10 cellular contexts compared by ENCODE assay signal in genomic region chr2:235087812-235088607, GRCh38.
DNase-seq lines count a peak whose midpoint lies in the region; ATAC-seq and TF ChIP-seq lines count a peak whose summit lies in the region.
"Had no signal": no experiment of that assay in that cellular context is flagged by ENCODE, and none has a peak within 500 bp of the region (broad histone marks: within the 10 kb centered on the region; RNA-seq: fewer than 3 reads in every experiment).

No MANE protein-coding gene starts in this region.

- H3K27me3 Mint-ChIP-seq in natural killer cell treated with Interleukin-12 subunit alpha and Interleukin-12 subunit beta and Interleukin-15 and Interleukin-18, amount 100 ng/mL, for 72 hours: peaks cover 25 to 56% of the 10 kb centered on the region in 2 donors
- peaks cover 15 to 42% of the 10 kb centered on the region in 2 donors for H3K27me3 Mint-ChIP-seq in natural killer cell (ENCODE audit: low read depth in 2 of 2)
- H3K27me3 Mint-ChIP-seq in effector memory CD8-positive, alpha-beta T cell: peaks cover 80 to 81% of the 10 kb centered on the region in 2 donors

- no peaks in the 10 kb centered on the region for H3K9me3 Mint-ChIP-seq in natural killer cell treated with Interleukin-12 subunit alpha and Interleukin-12 subunit beta and Interleukin-15 and Interleukin-18, amount 100 ng/mL, for 72 hours
- no peaks in the 10 kb centered on the region for H3K9me3 Mint-ChIP-seq in natural killer cell
- H3K9me3 Mint-ChIP-seq in effector memory CD8-positive, alpha-beta T cell: no peaks in the 10 kb centered on the region

- peak overlapping the region; percentile 11 for H3K4me3 ChIP-seq in neuron (ENCODE audit: low read length)

- DNase-seq in natural killer cell treated with Interleukin-12 subunit alpha and Interleukin-12 subunit beta and Interleukin-15 and Interleukin-18, amount 100 ng/mL, for 72 hours (ENCODE audit: low spot score): no peak
- DNase-seq in natural killer cell (no peak), foreskin keratinocyte (no peak), NCI-H226 (no peak), globus pallidus (ENCODE audit: low spot score) (no peak), cerebellar nuclear complex (lab: John Stamatoyannopoulos, UW) (no peak)
- no peak for DNase-seq in effector memory CD8-positive, alpha-beta T cell
- DNase-seq: NCI-H446 treated with DMSO at 0.1 percent for 48 hours; stimulated activated CD8-positive, alpha-beta memory T cell treated with anti-CD3 and anti-CD28 coated beads, Interleukin-4, amount 100 ng/mL, for 48 hours had no signal

- no peak for TF ChIP-seq CTCF in natural killer cell (IDR thresholded peaks at IDR 0.05)
- TF ChIP-seq CTCF in foreskin keratinocyte (conservative IDR thresholded peaks at IDR 0.05): no peak

- H3K27me3 ChIP-seq in foreskin keratinocyte (peaks cover 32% of the 10 kb centered on the region), neuron (ENCODE audit: insufficient read depth, low read length) (no peaks in the 10 kb centered on the region)

- H3K4me1 ChIP-seq in foreskin keratinocyte (no peaks in the 10 kb centered on the region), neuron (ENCODE audit: insufficient read depth, low read length) (peaks cover 39% of the 10 kb centered on the region)

- H3K4me1 Mint-ChIP-seq in natural killer cell treated with Interleukin-12 subunit alpha and Interleukin-12 subunit beta and Interleukin-15 and Interleukin-18, amount 100 ng/mL, for 72 hours (ENCODE audit: low read depth in 2 of 2): no peaks in the 10 kb centered on the region
- no peaks in the 10 kb centered on the region for H3K4me1 Mint-ChIP-seq in natural killer cell
- H3K4me1 Mint-ChIP-seq in effector memory CD8-positive, alpha-beta T cell (ENCODE audit: low read depth in 2 of 2): no peaks in the 10 kb centered on the region

- H3K36me3 ChIP-seq in neuron (ENCODE audit: insufficient read depth, low read length): no peaks in the 10 kb centered on the region

- no peak overlapping the region for H3K4me3 Mint-ChIP-seq in natural killer cell treated with Interleukin-12 subunit alpha and Interleukin-12 subunit beta and Interleukin-15 and Interleukin-18, amount 100 ng/mL, for 72 hours
- no peak overlapping the region for H3K4me3 Mint-ChIP-seq in natural killer cell
- no peak overlapping the region for H3K4me3 Mint-ChIP-seq in effector memory CD8-positive, alpha-beta T cell

- H3K9me3 ChIP-seq in neuron (ENCODE audit: low read length): no peaks in the 10 kb centered on the region

- peak overlapping the region; percentile 59 for H2AFZ ChIP-seq in neuron (ENCODE audit: low read depth, low read length)

- H3K27ac Mint-ChIP-seq in natural killer cell treated with Interleukin-12 subunit alpha and Interleukin-12 subunit beta and Interleukin-15 and Interleukin-18, amount 100 ng/mL, for 72 hours: no peak overlapping the region
- H3K27ac Mint-ChIP-seq in natural killer cell: no peak overlapping the region
- H3K27ac Mint-ChIP-seq in effector memory CD8-positive, alpha-beta T cell: no peak overlapping the region

- H3K27ac ChIP-seq in foreskin keratinocyte: no peak overlapping the region

- peak; percentile 29 to 50 for ATAC-seq in natural killer cell treated with Interleukin-12 subunit alpha and Interleukin-12 subunit beta and Interleukin-15 and Interleukin-18, amount 100 ng/mL, for 72 hours
- ATAC-seq in natural killer cell (no peak), foreskin keratinocyte (peak; percentile 38)
- ATAC-seq in effector memory CD8-positive, alpha-beta T cell (replicated peaks): no peak

- no peaks in the 10 kb centered on the region for H3K36me3 Mint-ChIP-seq in natural killer cell treated with Interleukin-12 subunit alpha and Interleukin-12 subunit beta and Interleukin-15 and Interleukin-18, amount 100 ng/mL, for 72 hours
- H3K36me3 Mint-ChIP-seq in natural killer cell: no peaks in the 10 kb centered on the region
- H3K36me3 Mint-ChIP-seq in effector memory CD8-positive, alpha-beta T cell (ENCODE audit: insufficient read depth): no peaks in the 10 kb centered on the region

- intact Hi-C loops in natural killer cell (cut with micrococcal nuclease): no loop called here

Comparison
In these comparisons a context has a peak if more than half of its experiments do, and no peak if none do; other contexts are left out.
1. ATAC-seq: peak in natural killer cell treated with Interleukin-12 subunit alpha and Interleukin-12 subunit beta and Interleukin-15 and Interleukin-18, amount 100 ng/mL, for 72 hours (2 of 2) and foreskin keratinocyte (single experiment); none in natural killer cell (0 of 3) and effector memory CD8-positive, alpha-beta T cell (single experiment).